In the genomic region with DNA sequence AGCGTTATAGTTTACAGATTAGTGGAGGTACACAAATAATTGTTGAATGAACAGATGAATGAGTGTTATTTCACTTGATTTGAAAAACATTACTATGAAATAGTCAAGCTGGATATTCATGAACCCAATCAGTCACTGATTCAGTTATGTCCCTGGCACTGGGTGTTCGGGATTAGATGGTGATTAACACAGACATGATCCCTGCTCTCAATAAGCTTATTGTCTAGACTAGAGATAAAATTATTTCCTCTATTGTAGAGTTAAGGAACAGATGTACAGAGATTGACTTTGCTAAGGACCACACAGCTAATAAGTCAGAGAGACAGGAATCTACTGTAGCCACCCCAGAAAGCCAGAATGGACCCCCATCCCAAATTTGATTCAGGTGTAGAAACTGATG, we compare ENCODE assay signal across 9 cellular contexts. TPM values are rescaled to one million over a fixed set of nuclear protein-coding genes. Genes with fewer than 3 reads are reported as not detected.
A peak's percentile ranks its signal among the peaks of the same experiment; 100 is the strongest.
DNase-seq lines count a peak whose midpoint lies in the region; ATAC-seq and TF ChIP-seq lines count a peak whose summit lies in the region.
"Had no signal": no experiment of that assay in that cellular context is flagged by ENCODE, and none has a peak within 500 bp of the region (broad histone marks: within the 10 kb centered on the region; RNA-seq: fewer than 3 reads in every experiment).

No MANE protein-coding gene starts in this region.

- DNase-seq in mammary epithelial cell, result no peak
- no peak for DNase-seq in NCI-H1048 (lab: John Stamatoyannopoulos, UW)

- H3K27me3 ChIP-seq in BLaER1 treated with 17β-estradiol and CSF1 and Interleukin-3, amounts not matched to agents 10 nM and 100 nM, result 0 out of 22 replicates have a peak, but pooled peaks cover 0 to 3% (median 0%) of the 10 kb centered on the region in 11 experiments
- no peaks in the 10 kb centered on the region for H3K27me3 ChIP-seq in mammary epithelial cell (ENCODE audit: insufficient read depth, low read length)
- no peaks in the 10 kb centered on the region for H3K27me3 ChIP-seq in mucosa of stomach (ENCODE audit: control insufficient read depth, insufficient read depth, low read length)

- dilution Hi-C loops in mammary epithelial cell (cut with HindIII; ENCODE audit: low sequenced_read_pairs), result no loop called here

- BruUV-seq in mammary epithelial cell (replicated peaks; lab: Mats Ljungman, UMichigan), result no TSS peak

- H3K79me2 ChIP-seq in mammary epithelial cell (ENCODE audit: insufficient read depth, low read length), result no peaks in the 10 kb centered on the region

- no peaks in the 10 kb centered on the region for H3K9me3 Mint-ChIP-seq in IgD-negative memory B cell

- no peaks in the 10 kb centered on the region for H3K9me3 ChIP-seq in BLaER1 treated with 17β-estradiol and CSF1 and Interleukin-3, amounts not matched to agents 10 nM and 100 nM (replicated peaks in 1 of 11)
- H3K9me3 ChIP-seq in mammary epithelial cell (replicated peaks; ENCODE audit: insufficient read depth, low read length) (no peaks in the 10 kb centered on the region), mucosa of stomach (ENCODE audit: control insufficient read depth, low read length) (no peaks in the 10 kb centered on the region)

- H3K9ac ChIP-seq in BLaER1 treated with 17β-estradiol and CSF1 and Interleukin-3, amounts not matched to agents 10 nM and 100 nM, result peak overlapping the region in 1 of 11 experiments; percentile 68; a peak in 2 of 22 replicates
- H3K9ac ChIP-seq in mammary epithelial cell (ENCODE audit: insufficient read depth, low read length) (peak overlapping the region; percentile 64), mucosa of stomach (ENCODE audit: low read length) (peak overlapping the region; percentile 73)

- H3K27ac Mint-ChIP-seq in IgD-negative memory B cell, result peak overlapping the region; percentile 45 to 79 (median 72)

- peak overlapping the region; percentile 90 to 97 (median 95) for H3K4me3 Mint-ChIP-seq in IgD-negative memory B cell

- peak overlapping the region; percentile 71 to 94 (median 82); a peak in 20 of 22 replicates for H3K4me2 ChIP-seq in BLaER1 treated with 17β-estradiol and CSF1 and Interleukin-3, amounts not matched to agents 10 nM and 100 nM
- peak overlapping the region; percentile 86 for H3K4me2 ChIP-seq in mammary epithelial cell (ENCODE audit: insufficient read depth, low read depth, low read length)

- TF ChIP-seq CTCF in mammary epithelial cell (conservative IDR thresholded peaks at IDR 0.05 in 1 of 2, IDR thresholded peaks at IDR 0.05 in 1 of 2; ENCODE audit: extremely low read depth in 1 of 2, insufficient read depth in 1 of 2, low read depth in 1 of 2, low read length in 2 of 2), result no peak

- H3K4me1 ChIP-seq in BLaER1 treated with 17β-estradiol and CSF1 and Interleukin-3, amounts not matched to agents 10 nM and 100 nM, result peaks cover 5 to 13% (median 9%) of the 10 kb centered on the region in 10 experiments; a peak in 17 of 20 replicates
- H3K4me1 ChIP-seq in mammary epithelial cell (ENCODE audit: insufficient read depth, low read length) (peaks cover 4% of the 10 kb centered on the region), mucosa of stomach (ENCODE audit: control insufficient read depth, insufficient read depth, low read length) (peaks cover 9% of the 10 kb centered on the region)

- no peaks in the 10 kb centered on the region for H3K36me3 ChIP-seq in BLaER1 treated with 17β-estradiol and CSF1 and Interleukin-3, amounts not matched to agents 10 nM and 100 nM
- H3K36me3 ChIP-seq in mammary epithelial cell (ENCODE audit: insufficient read depth, low read length) (no peaks in the 10 kb centered on the region), mucosa of stomach (ENCODE audit: control insufficient read depth, insufficient read depth, low read length) (no peaks in the 10 kb centered on the region)

- peak overlapping the region in 4 of 10 experiments; percentile 63 to 67 (median 64); a peak in 3 of 20 replicates for H3K4me3 ChIP-seq in BLaER1 treated with 17β-estradiol and CSF1 and Interleukin-3, amounts not matched to agents 10 nM and 100 nM
- H3K4me3 ChIP-seq in mammary epithelial cell (replicated peaks in 1 of 3; ENCODE audit: insufficient read depth in 1 of 3, low read depth in 2 of 3, low read length in 3 of 3) (peak overlapping the region in 2 of 3 experiments; percentile 35 to 64), mucosa of stomach (ENCODE audit: low read length) (no peak overlapping the region)

- intact Hi-C loops in mammary epithelial cell (cut with micrococcal nuclease), result loop anchor here (1.0 to 2.0 kb wide), 2 partner anchors 103 to 217 kb away; a partner anchor contains a TSS

- H3K27me3 Mint-ChIP-seq in IgD-negative memory B cell, result no peaks in the 10 kb centered on the region

- H2AFZ ChIP-seq in mammary epithelial cell (ENCODE audit: low read depth, low read length), result peak overlapping the region; percentile 91

- no peak for ATAC-seq in GM21367 (IDR thresholded peaks at IDR 0.05; ENCODE audit: unreplicated experiment)
- no peak for ATAC-seq in HG03469 (IDR thresholded peaks at IDR 0.05; ENCODE audit: unreplicated experiment)
- no peak for ATAC-seq in GM19467 (IDR thresholded peaks at IDR 0.05; ENCODE audit: unreplicated experiment)

- no peaks in the 10 kb centered on the region for H4K20me1 ChIP-seq in BLaER1 treated with 17β-estradiol and CSF1 and Interleukin-3, amounts not matched to agents 10 nM and 100 nM
- no peaks in the 10 kb centered on the region for H4K20me1 ChIP-seq in mammary epithelial cell (ENCODE audit: insufficient read depth, low read length)

- no peak overlapping the region for H3K27ac ChIP-seq in BLaER1 treated with 17β-estradiol and CSF1 and Interleukin-3, amounts not matched to agents 10 nM and 100 nM
- H3K27ac ChIP-seq in mammary epithelial cell (ENCODE audit: insufficient read depth, low read depth, low read length), result peak overlapping the region; percentile 56
- H3K27ac ChIP-seq: epithelial cell of prostate had no signal

- peaks cover 5% of the 10 kb centered on the region for H3K36me3 Mint-ChIP-seq in IgD-negative memory B cell

- 55% methylated on average over 2 of the region's 2 CpGs for WGBS in mammary epithelial cell (ENCODE audit: low coverage, missing lambda C conversion rate)

- H3K4me1 Mint-ChIP-seq in IgD-negative memory B cell, result peaks cover 31 to 39% (median 39%) of the 10 kb centered on the region in 3 donors

- in situ Hi-C loops in mammary epithelial cell (cut with MboI; ENCODE audit: low sequenced_read_pairs in 2 of 2), result no loop called here

- CTCF ChIA-PET in mammary epithelial cell (lab: Charles Lee; ENCODE audit: low non-redundant PET), result no interaction called here

RNA-seq across cellular contexts. Expression of a gene that starts 1.0 kb away (rescaled TPM):
- 11.8 TPM for polyA plus RNA-seq in IgD-negative memory B cell
- 1 to 10 TPM; 1.8 to 2.5 TPM for total RNA-seq in mammary epithelial cell
- polyA plus RNA-seq in mammary epithelial cell, result 0.91 TPM
- polyA minus RNA-seq in mammary epithelial cell, result 6.6 TPM
